Comparison of ENCODE assay signal across 14 cellular contexts in genomic region chr15:41932511-41932910, GRCh38. TPM values are rescaled to one million over a fixed set of nuclear protein-coding genes. Genes with fewer than 3 reads are reported as not detected.
DNase-seq lines count a peak whose midpoint lies in the region; ATAC-seq and TF ChIP-seq lines count a peak whose summit lies in the region.
"Had no signal": no experiment of that assay in that cellular context is flagged by ENCODE, and none has a peak within 500 bp of the region (broad histone marks: within the 10 kb centered on the region; RNA-seq: fewer than 3 reads in every experiment).

No MANE protein-coding gene starts in this region.

- H2BK120ac ChIP-seq in H9 (ENCODE audit: low read depth, low read length, poor library complexity, severe bottlenecking) = no peak overlapping the region

- H3K23ac ChIP-seq in H9 (ENCODE audit: insufficient read length, low read depth, low read length) = no peak overlapping the region

- intact Hi-C loops in left ventricle myocardium inferior (cut with micrococcal nuclease) = no loop called here

- H3K4ac ChIP-seq in H9 (ENCODE audit: low read depth, low read length) = no peak overlapping the region

- peaks cover 5% of the 10 kb centered on the region for H3K36me3 ChIP-seq in left ventricle myocardium inferior

- ATAC-seq in T-helper 17 cell = no peak
- no peak for ATAC-seq in stimulated activated naive B cell treated with anti-CD40 and anti-IgM and Interleukin-4, amounts not matched to agents 10 μg/mL and 1 μg/mL and 100 μg/mL, for 72 hours (replicated peaks)
- no peak for ATAC-seq in activated CD8-positive, alpha-beta T cell treated with anti-CD3 and anti-CD28 coated beads, Interleukin-2, amount 10 ng/mL, durations not matched to agents 7 days and 5 days

- POLR2A ChIA-PET in activated CD8-positive, alpha-beta T cell treated with anti-CD3 and anti-CD28 coated beads, Interleukin-2, amount 10 ng/mL, durations not matched to agents 7 days and 5 days (lab: Charles Lee) = interaction anchor here (0.6 kb wide), 1 partner anchor 37 kb away, joined by 5 read pairs; no protein-coding TSS in a partner anchor

- H4K91ac ChIP-seq in H9 (ENCODE audit: insufficient read length, low read depth, low read length) = no peak overlapping the region

- H2BK15ac ChIP-seq in H9 (ENCODE audit: low read depth, low read length) = no peak overlapping the region

- H3K23me2 ChIP-seq in H9 (ENCODE audit: insufficient read length, low read depth, low read length, poor library complexity, severe bottlenecking) = no peaks in the 10 kb centered on the region

- no peak overlapping the region for H2BK20ac ChIP-seq in H9 (ENCODE audit: low read depth, low read length, poor library complexity, severe bottlenecking)

- H3K9me3 Mint-ChIP-seq in H9 = no peaks in the 10 kb centered on the region; a peak in 1 of 5 replicates
- no peaks in the 10 kb centered on the region for H3K9me3 Mint-ChIP-seq in stimulated activated naive B cell treated with anti-CD40 and anti-IgM and Interleukin-4, amounts not matched to agents 10 μg/mL and 1 μg/mL and 100 μg/mL, for 72 hours
- no peaks in the 10 kb centered on the region for H3K9me3 Mint-ChIP-seq in activated CD8-positive, alpha-beta T cell treated with anti-CD3 and anti-CD28 coated beads, Interleukin-2, amount 10 ng/mL, durations not matched to agents 7 days and 5 days (ENCODE audit: insufficient read depth)

- DNase-seq in H9 (peak; percentile 17), T-helper 17 cell (no peak), left ventricle myocardium inferior (no peak), HuH-7 (ENCODE audit: low spot score) (no peak), DMS153 (lab: John Stamatoyannopoulos, UW) (no peak)
- DNase-seq in stimulated activated naive B cell treated with anti-CD40 and anti-IgM and Interleukin-4, amounts not matched to agents 10 μg/mL and 1 μg/mL and 100 μg/mL, for 72 hours = no peak
- no peak for DNase-seq in activated CD8-positive, alpha-beta T cell treated with anti-CD3 and anti-CD28 coated beads, Interleukin-2, amount 10 ng/mL, durations not matched to agents 7 days and 5 days
- DNase-seq: activated CD4-positive, alpha-beta T cell treated with anti-CD3 and anti-CD28 coated beads, Interleukin-2, amount 50 U/mL, for 4 hours; amniotic stem cell; head of caudate nucleus; NCI-H146; NCI-H446 treated with DMSO at 0.1 percent for 48 hours had no signal

- CTCF ChIA-PET in activated CD8-positive, alpha-beta T cell treated with anti-CD3 and anti-CD28 coated beads, Interleukin-2, amount 10 ng/mL, durations not matched to agents 7 days and 5 days (lab: Charles Lee) = interaction anchor here (1.2 to 2.8 kb wide), 2 partner anchors 28 to 159 kb away, joined by 3 to 16 read pairs; partner anchors contain the start of gene MAPKBP1

- no peak overlapping the region for H3K4me3 ChIP-seq in left ventricle myocardium inferior
- H3K4me3 ChIP-seq: SK-N-MC had no signal

- H3K79me1 ChIP-seq in H9 (ENCODE audit: insufficient read depth, low read depth, low read length, poor library complexity, severe bottlenecking) = no peaks in the 10 kb centered on the region

- H3K4me2 ChIP-seq in H9 (ENCODE audit: insufficient read depth, insufficient read length, low read length) = no peak overlapping the region

- no peaks in the 10 kb centered on the region for H4K20me1 ChIP-seq in H9 (ENCODE audit: control insufficient read depth, insufficient read depth, insufficient read length)

- H2AFZ ChIP-seq in H9 (ENCODE audit: low read length) = no peak overlapping the region

- TF ChIP-seq CTCF in H9 (conservative IDR thresholded peaks at IDR 0.05) (no peak), left ventricle myocardium inferior (IDR thresholded peaks at IDR 0.05; ENCODE audit: borderline replicate concordance) (no peak)

- H3K4me1 Mint-ChIP-seq in H9 (peaks cover 32% of the 10 kb centered on the region in 2 experiments), T-helper 17 cell (peaks cover 44% of the 10 kb centered on the region)
- H3K4me1 Mint-ChIP-seq in stimulated activated naive B cell treated with anti-CD40 and anti-IgM and Interleukin-4, amounts not matched to agents 10 μg/mL and 1 μg/mL and 100 μg/mL, for 72 hours = peaks cover 53 to 89% of the 10 kb centered on the region in 2 donors
- peaks cover 48% of the 10 kb centered on the region for H3K4me1 Mint-ChIP-seq in activated CD8-positive, alpha-beta T cell treated with anti-CD3 and anti-CD28 coated beads, Interleukin-2, amount 10 ng/mL, durations not matched to agents 7 days and 5 days (ENCODE audit: low read depth)

- H4K5ac ChIP-seq in H9 (ENCODE audit: insufficient read length, low read depth, low read length) = no peak overlapping the region

- H3K14ac ChIP-seq in H9 (ENCODE audit: insufficient read depth, low read length) = no peak overlapping the region

- H3K27me3 ChIP-seq in H9 (ENCODE audit: insufficient read depth, low read length) (no peaks in the 10 kb centered on the region), left ventricle myocardium inferior (ENCODE audit: low read depth) (no peaks in the 10 kb centered on the region)

- no peak overlapping the region for H3K27ac ChIP-seq in H9 (ENCODE audit: insufficient read length, low read depth, low read length)
- H3K27ac ChIP-seq in left ventricle myocardium inferior (replicated peaks) = peak overlapping the region; percentile 89
- H3K27ac ChIP-seq: C4-2B, SK-N-MC had no signal

- no CpG with 5 or more reads among the region's 10 CpGs for WGBS in H9 (ENCODE audit: extremely low coverage, insufficient read length, low lambda C conversion rate)

- H3K4me3 Mint-ChIP-seq in H9 = no peak overlapping the region
- H3K4me3 Mint-ChIP-seq in T-helper 17 cell = no peak overlapping the region
- H3K4me3 Mint-ChIP-seq in stimulated activated naive B cell treated with anti-CD40 and anti-IgM and Interleukin-4, amounts not matched to agents 10 μg/mL and 1 μg/mL and 100 μg/mL, for 72 hours = no peak overlapping the region
- H3K4me3 Mint-ChIP-seq in activated CD8-positive, alpha-beta T cell treated with anti-CD3 and anti-CD28 coated beads, Interleukin-2, amount 10 ng/mL, durations not matched to agents 7 days and 5 days = no peak overlapping the region

- H3K9ac ChIP-seq in H9 (ENCODE audit: extremely low read depth, insufficient read length, low read length) = no peak overlapping the region

- H3T11ph ChIP-seq in H9 (ENCODE audit: low read length) = no peak overlapping the region

- no peaks in the 10 kb centered on the region for H3K27me3 Mint-ChIP-seq in H9 (ENCODE audit: low read depth)
- no peaks in the 10 kb centered on the region for H3K27me3 Mint-ChIP-seq in T-helper 17 cell
- H3K27me3 Mint-ChIP-seq in stimulated activated naive B cell treated with anti-CD40 and anti-IgM and Interleukin-4, amounts not matched to agents 10 μg/mL and 1 μg/mL and 100 μg/mL, for 72 hours = no peaks in the 10 kb centered on the region
- H3K27me3 Mint-ChIP-seq in activated CD8-positive, alpha-beta T cell treated with anti-CD3 and anti-CD28 coated beads, Interleukin-2, amount 10 ng/mL, durations not matched to agents 7 days and 5 days (ENCODE audit: low read depth) = no peaks in the 10 kb centered on the region

- H3K79me2 ChIP-seq in H9 (ENCODE audit: insufficient read depth, low read length) = 0 out of 2 replicates have a peak, but pooled peaks cover 2% of the 10 kb centered on the region

- H2AK5ac ChIP-seq in H9 (ENCODE audit: insufficient read length, low read length) = no peak overlapping the region

- no peak overlapping the region for H4K8ac ChIP-seq in H9 (replicated peaks; ENCODE audit: insufficient read length, low read depth, low read length)

- H3K36me3 Mint-ChIP-seq in H9 (ENCODE audit: insufficient read depth in 1 of 3, low read depth in 3 of 3) = peaks cover 0 to 10% (median 9%) of the 10 kb centered on the region in 3 experiments; a peak in 5 of 7 replicates
- H3K36me3 Mint-ChIP-seq in T-helper 17 cell (ENCODE audit: low read depth) = no peaks in the 10 kb centered on the region
- H3K36me3 Mint-ChIP-seq in stimulated activated naive B cell treated with anti-CD40 and anti-IgM and Interleukin-4, amounts not matched to agents 10 μg/mL and 1 μg/mL and 100 μg/mL, for 72 hours = peaks cover 47 to 51% of the 10 kb centered on the region in 2 donors
- peaks cover 1% of the 10 kb centered on the region for H3K36me3 Mint-ChIP-seq in activated CD8-positive, alpha-beta T cell treated with anti-CD3 and anti-CD28 coated beads, Interleukin-2, amount 10 ng/mL, durations not matched to agents 7 days and 5 days (ENCODE audit: low read depth)

- H3K27ac Mint-ChIP-seq in H9 (peak overlapping the region in 2 of 3 experiments; percentile 40 to 77; a peak in 3 of 7 replicates), T-helper 17 cell (peak overlapping the region; percentile 100)
- peak overlapping the region; percentile 47 for H3K27ac Mint-ChIP-seq in stimulated activated naive B cell treated with anti-CD40 and anti-IgM and Interleukin-4, amounts not matched to agents 10 μg/mL and 1 μg/mL and 100 μg/mL, for 72 hours
- no peak overlapping the region for H3K27ac Mint-ChIP-seq in activated CD8-positive, alpha-beta T cell treated with anti-CD3 and anti-CD28 coated beads, Interleukin-2, amount 10 ng/mL, durations not matched to agents 7 days and 5 days

- H3K18ac ChIP-seq in H9 (ENCODE audit: insufficient read length, low read depth, low read length) = no peak overlapping the region

- H3K56ac ChIP-seq in H9 (ENCODE audit: insufficient read length, low read depth, low read length) = no peak overlapping the region

- no peak overlapping the region for H2BK12ac ChIP-seq in H9 (ENCODE audit: insufficient read length, low read depth, low read length)

- H3K9me3 ChIP-seq in H9 (ENCODE audit: control insufficient read depth, low read depth, low read length) = no peaks in the 10 kb centered on the region
- H3K9me3 ChIP-seq in T-helper 17 cell (ENCODE audit: control insufficient read depth, low read length, poor library complexity, severe bottlenecking) = no peaks in the 10 kb centered on the region
- no peaks in the 10 kb centered on the region for H3K9me3 ChIP-seq in left ventricle myocardium inferior (replicated peaks)

- H2BK5ac ChIP-seq in H9 (ENCODE audit: insufficient read length, low read length) = no peak overlapping the region

- H3K4me1 ChIP-seq in H9 (ENCODE audit: insufficient read depth, low read length) (peaks cover 10% of the 10 kb centered on the region; the same call in 1 of the 2 replicates), left ventricle myocardium inferior (peaks cover 100% of the 10 kb centered on the region)

RNA-seq across cellular contexts. Expression of gene SPTBN5, which starts 38.7 kb away (rescaled TPM):
- total RNA-seq in H9 (2021) = 0.90 and 0.97 TPM in 2 replicates
- total RNA-seq in T-helper 17 cell = 1 to 10 TPM; 1.9 to 2.2 TPM
- 2.7 TPM for total RNA-seq in left ventricle myocardium inferior
- under 1 TPM; 0.16 to 0.21 TPM for total RNA-seq in activated CD8-positive, alpha-beta T cell treated with anti-CD3 and anti-CD28 coated beads, Interleukin-2, amount 10 ng/mL, durations not matched to agents 7 days and 5 days

RNA-seq across cellular contexts. Expression of gene EHD4, which starts 39.8 kb away (rescaled TPM):
- total RNA-seq in H9 (2021) (22.9 and 24.2 TPM in 2 replicates), T-helper 17 cell (10 to 100 TPM; 57.6 to 79.9 TPM), left ventricle myocardium inferior (46.4 TPM)
- total RNA-seq in activated CD8-positive, alpha-beta T cell treated with anti-CD3 and anti-CD28 coated beads, Interleukin-2, amount 10 ng/mL, durations not matched to agents 7 days and 5 days = 1 to 10 TPM; 6.9 to 8.0 TPM
